Comparison of ENCODE assay signal across 2 cellular contexts in the genomic region with DNA sequence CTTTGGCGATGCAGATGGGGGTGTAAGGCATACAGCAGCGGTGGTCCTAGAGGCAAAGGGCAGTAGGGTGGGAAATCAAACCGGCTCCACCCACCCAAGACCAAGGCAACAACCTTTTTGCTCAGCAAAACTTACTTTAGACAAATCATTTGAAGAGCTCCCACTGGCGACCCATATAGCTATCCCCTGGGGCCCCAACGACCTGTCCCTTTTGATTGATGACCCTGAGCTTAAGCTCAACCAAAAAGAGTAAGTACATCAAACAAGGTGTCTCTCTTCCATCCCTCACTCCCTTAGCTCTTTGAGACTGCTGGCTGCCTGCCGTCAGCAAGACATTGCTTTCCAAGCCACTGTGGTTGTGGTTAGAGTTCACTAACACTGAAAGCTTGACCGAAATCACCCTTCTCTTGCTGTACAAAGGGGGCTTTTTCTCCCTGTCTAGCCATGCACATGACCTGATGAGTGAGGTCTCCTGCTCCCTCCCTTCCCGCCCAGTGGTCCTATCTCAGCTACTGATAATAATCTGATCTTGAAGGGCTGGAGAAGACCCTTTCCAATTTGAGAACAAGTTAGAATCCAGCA.
TF ChIP-seq lines count a peak whose summit lies in the region.

No MANE protein-coding gene starts in this region.

TF ChIP-seq in K562, 482 proteins besides CTCF, POLR2A, EP300 and RAD21:
- TF ChIP-seq, protein P1, sequence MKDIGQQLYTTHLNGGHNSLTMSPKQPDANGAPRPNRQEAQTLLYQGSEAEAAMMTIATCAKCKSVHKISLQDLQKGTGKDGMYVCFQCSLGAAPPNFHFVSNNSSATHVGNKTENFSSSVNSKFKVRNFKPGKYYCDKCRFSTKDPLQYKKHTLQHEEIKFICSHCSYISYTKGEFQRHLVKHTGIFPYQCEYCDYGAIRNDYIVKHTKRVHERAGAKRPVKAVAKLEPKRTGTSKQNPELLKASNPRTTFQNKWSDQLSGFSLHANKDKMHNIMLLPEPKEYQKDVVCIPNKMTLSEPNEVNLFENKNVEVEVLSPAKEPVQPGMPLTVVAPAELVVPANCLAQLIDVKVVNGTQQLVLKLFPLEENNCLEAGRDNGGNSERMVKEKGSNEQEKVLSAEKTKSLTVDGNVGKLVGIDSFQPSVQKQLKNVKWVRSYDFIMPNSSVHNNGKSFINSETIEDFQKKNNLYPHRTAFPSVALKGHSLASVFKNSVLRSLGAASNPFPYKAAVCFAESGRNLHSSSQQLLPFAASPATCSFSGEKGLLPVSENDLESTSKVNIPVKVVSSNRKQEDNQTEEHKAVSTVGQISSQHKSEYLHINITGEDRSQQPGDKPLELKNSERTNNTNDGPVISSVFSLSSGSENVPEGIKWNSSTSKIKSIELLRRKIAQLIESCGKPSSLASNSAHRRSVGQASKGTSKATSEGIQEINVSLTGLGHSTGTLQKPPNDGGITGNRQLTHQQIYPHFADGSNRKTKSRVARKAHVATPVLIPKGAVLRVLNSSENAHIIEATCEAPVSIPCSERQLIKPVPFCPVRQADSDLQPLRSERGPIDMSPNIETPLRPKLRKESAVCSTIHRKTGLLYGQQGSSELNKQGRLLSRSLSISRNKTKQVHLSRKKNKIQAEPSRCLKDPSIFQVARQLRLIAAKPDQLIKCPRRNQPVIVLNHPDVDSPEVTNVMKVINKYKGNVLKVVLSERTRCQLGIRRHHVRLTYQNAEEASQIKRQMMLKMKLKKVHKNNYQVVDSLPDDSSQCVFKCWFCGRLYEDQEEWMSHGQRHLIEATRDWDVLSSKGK (CRISPR knock-in tag; IDR thresholded peaks at IDR 0.05): no peak
- TF ChIP-seq, protein P2, sequence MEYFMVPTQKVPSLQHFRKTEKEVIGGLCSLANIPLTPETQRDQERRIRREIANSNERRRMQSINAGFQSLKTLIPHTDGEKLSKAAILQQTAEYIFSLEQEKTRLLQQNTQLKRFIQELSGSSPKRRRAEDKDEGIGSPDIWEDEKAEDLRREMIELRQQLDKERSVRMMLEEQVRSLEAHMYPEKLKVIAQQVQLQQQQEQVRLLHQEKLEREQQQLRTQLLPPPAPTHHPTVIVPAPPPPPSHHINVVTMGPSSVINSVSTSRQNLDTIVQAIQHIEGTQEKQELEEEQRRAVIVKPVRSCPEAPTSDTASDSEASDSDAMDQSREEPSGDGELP (CRISPR knock-in tag; IDR thresholded peaks at IDR 0.05; ENCODE audit: borderline replicate concordance): no peak
- no peak for TF ChIP-seq ZKSCAN8 (CRISPR knock-in tag; IDR thresholded peaks at IDR 0.05)
- TF ChIP-seq, protein P3, sequence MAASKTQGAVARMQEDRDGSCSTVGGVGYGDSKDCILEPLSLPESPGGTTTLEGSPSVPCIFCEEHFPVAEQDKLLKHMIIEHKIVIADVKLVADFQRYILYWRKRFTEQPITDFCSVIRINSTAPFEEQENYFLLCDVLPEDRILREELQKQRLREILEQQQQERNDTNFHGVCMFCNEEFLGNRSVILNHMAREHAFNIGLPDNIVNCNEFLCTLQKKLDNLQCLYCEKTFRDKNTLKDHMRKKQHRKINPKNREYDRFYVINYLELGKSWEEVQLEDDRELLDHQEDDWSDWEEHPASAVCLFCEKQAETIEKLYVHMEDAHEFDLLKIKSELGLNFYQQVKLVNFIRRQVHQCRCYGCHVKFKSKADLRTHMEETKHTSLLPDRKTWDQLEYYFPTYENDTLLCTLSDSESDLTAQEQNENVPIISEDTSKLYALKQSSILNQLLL (CRISPR knock-in tag; IDR thresholded peaks at IDR 0.05; ENCODE audit: borderline replicate concordance): no peak
- TF ChIP-seq, protein P4, sequence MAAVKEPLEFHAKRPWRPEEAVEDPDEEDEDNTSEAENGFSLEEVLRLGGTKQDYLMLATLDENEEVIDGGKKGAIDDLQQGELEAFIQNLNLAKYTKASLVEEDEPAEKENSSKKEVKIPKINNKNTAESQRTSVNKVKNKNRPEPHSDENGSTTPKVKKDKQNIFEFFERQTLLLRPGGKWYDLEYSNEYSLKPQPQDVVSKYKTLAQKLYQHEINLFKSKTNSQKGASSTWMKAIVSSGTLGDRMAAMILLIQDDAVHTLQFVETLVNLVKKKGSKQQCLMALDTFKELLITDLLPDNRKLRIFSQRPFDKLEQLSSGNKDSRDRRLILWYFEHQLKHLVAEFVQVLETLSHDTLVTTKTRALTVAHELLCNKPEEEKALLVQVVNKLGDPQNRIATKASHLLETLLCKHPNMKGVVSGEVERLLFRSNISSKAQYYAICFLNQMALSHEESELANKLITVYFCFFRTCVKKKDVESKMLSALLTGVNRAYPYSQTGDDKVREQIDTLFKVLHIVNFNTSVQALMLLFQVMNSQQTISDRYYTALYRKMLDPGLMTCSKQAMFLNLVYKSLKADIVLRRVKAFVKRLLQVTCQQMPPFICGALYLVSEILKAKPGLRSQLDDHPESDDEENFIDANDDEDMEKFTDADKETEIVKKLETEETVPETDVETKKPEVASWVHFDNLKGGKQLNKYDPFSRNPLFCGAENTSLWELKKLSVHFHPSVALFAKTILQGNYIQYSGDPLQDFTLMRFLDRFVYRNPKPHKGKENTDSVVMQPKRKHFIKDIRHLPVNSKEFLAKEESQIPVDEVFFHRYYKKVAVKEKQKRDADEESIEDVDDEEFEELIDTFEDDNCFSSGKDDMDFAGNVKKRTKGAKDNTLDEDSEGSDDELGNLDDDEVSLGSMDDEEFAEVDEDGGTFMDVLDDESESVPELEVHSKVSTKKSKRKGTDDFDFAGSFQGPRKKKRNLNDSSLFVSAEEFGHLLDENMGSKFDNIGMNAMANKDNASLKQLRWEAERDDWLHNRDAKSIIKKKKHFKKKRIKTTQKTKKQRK (IDR thresholded peaks at IDR 0.05; ENCODE audit: borderline replicate concordance, low read depth, low read length): no peak
- TF ChIP-seq, protein P5, sequence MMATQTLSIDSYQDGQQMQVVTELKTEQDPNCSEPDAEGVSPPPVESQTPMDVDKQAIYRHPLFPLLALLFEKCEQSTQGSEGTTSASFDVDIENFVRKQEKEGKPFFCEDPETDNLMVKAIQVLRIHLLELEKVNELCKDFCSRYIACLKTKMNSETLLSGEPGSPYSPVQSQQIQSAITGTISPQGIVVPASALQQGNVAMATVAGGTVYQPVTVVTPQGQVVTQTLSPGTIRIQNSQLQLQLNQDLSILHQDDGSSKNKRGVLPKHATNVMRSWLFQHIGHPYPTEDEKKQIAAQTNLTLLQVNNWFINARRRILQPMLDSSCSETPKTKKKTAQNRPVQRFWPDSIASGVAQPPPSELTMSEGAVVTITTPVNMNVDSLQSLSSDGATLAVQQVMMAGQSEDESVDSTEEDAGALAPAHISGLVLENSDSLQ (IDR thresholded peaks at IDR 0.05): 0 out of 2 replicates have a peak, but pooled peaks have one; percentile 9
- TF ChIP-seq, protein P6, sequence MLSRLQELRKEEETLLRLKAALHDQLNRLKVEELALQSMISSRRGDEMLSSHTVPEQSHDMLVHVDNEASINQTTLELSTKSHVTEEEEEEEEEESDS (CRISPR knock-in tag; IDR thresholded peaks at IDR 0.05): no peak

TF ChIP-seq in HepG2, 621 proteins besides CTCF, POLR2A, EP300 and RAD21:
- TF ChIP-seq ZKSCAN1 (IDR thresholded peaks at IDR 0.05; ENCODE audit: low read length): no peak
